ENCODE assay signal across 23 cellular contexts in genomic region chr2:119243621-119244020, GRCh38. TPM values are rescaled to one million over a fixed set of nuclear protein-coding genes. Genes with fewer than 3 reads are reported as not detected.
"Had no signal": no experiment of that assay in that cellular context is flagged by ENCODE, and none has a peak within 500 bp of the region (broad histone marks: within the 10 kb centered on the region; RNA-seq: fewer than 3 reads in every experiment).

No MANE protein-coding gene starts in this region.

- H3K79me2 ChIP-seq: hepatocyte had no signal

- H3K9me3 ChIP-seq: pancreas, thoracic aorta had no signal

- H3K4me3 ChIP-seq: cardiac muscle cell, heart left ventricle, hepatocyte, lung, pancreas, thoracic aorta, tibial nerve, upper lobe of left lung had no signal

- DNase-seq: cortex of kidney; heart left ventricle; islet precursor cell; left ventricle myocardium superior; midbrain; naive thymus-derived CD4-positive, alpha-beta T cell; occipital lobe; stimulated activated CD4-positive, alpha-beta T cell treated with anti-CD3 and anti-CD28 coated beads, Interleukin-4, amount 100 ng/mL, for 4 hours; upper lobe of left lung had no signal

- H3K4me1 Mint-ChIP-seq: naive thymus-derived CD4-positive, alpha-beta T cell had no signal

- ATAC-seq: heart left ventricle; left ventricle myocardium superior; naive thymus-derived CD4-positive, alpha-beta T cell; pancreas; sciatic nerve; stimulated activated memory B cell treated with anti-CD40 and anti-IgM and Interleukin-4, amounts not matched to agents 10 μg/mL and 1 μg/mL and 100 μg/mL, for 72 hours had no signal

- H3K27me3 Mint-ChIP-seq: stimulated activated naive CD8-positive, alpha-beta T cell treated with anti-CD3 and anti-CD28 coated beads, Interleukin-15, Interleukin-2, amounts not matched to agents 100 ng/mL and 50 ng/mL, for 24 hours had no signal

- H3K4me3 Mint-ChIP-seq: central memory CD8-positive, alpha-beta T cell; memory B cell; naive thymus-derived CD4-positive, alpha-beta T cell; stimulated activated memory B cell treated with anti-CD40 and anti-IgM and Interleukin-4, amounts not matched to agents 10 μg/mL and 1 μg/mL and 100 μg/mL, for 72 hours; stimulated activated naive CD8-positive, alpha-beta T cell treated with anti-CD3 and anti-CD28 coated beads, Interleukin-15, Interleukin-2, amounts not matched to agents 100 ng/mL and 50 ng/mL, for 24 hours had no signal

- H3K27ac ChIP-seq: cardiac muscle cell, heart left ventricle, hepatocyte, pancreas, thoracic aorta, tibial nerve, upper lobe of left lung had no signal

- H3K36me3 ChIP-seq: cardiac muscle cell, pancreas, thoracic aorta had no signal

- FAIRE-seq: frontal cortex, pancreas, urothelium cell line had no signal

- H2AFZ ChIP-seq: hepatocyte had no signal

- H3K27ac Mint-ChIP-seq: memory B cell; naive thymus-derived CD4-positive, alpha-beta T cell; stimulated activated memory B cell treated with anti-CD40 and anti-IgM and Interleukin-4, amounts not matched to agents 10 μg/mL and 1 μg/mL and 100 μg/mL, for 72 hours; stimulated activated naive CD8-positive, alpha-beta T cell treated with anti-CD3 and anti-CD28 coated beads, Interleukin-15, Interleukin-2, amounts not matched to agents 100 ng/mL and 50 ng/mL, for 24 hours had no signal

- H3K9me3 Mint-ChIP-seq: central memory CD8-positive, alpha-beta T cell; naive thymus-derived CD4-positive, alpha-beta T cell; stimulated activated memory B cell treated with anti-CD40 and anti-IgM and Interleukin-4, amounts not matched to agents 10 μg/mL and 1 μg/mL and 100 μg/mL, for 72 hours; stimulated activated naive CD8-positive, alpha-beta T cell treated with anti-CD3 and anti-CD28 coated beads, Interleukin-15, Interleukin-2, amounts not matched to agents 100 ng/mL and 50 ng/mL, for 24 hours had no signal

- H3K27me3 ChIP-seq: cardiac muscle cell, heart left ventricle, hepatocyte, pancreas, tibial nerve, upper lobe of left lung had no signal

- H3K4me2 ChIP-seq: hepatocyte had no signal

- H3K36me3 Mint-ChIP-seq: naive thymus-derived CD4-positive, alpha-beta T cell had no signal

RNA-seq across cellular contexts. Expression of gene STEAP3, which starts 20.0 kb away (rescaled TPM):
- total RNA-seq: occipital lobe had no signal
- polyA plus RNA-seq: naive thymus-derived CD4-positive, alpha-beta T cell; neural cell had no signal
